ENCODE assay signal across 15 cellular contexts in genomic region chr17:14779236-14779635, GRCh38.
"Had no signal": no experiment of that assay in that cellular context is flagged by ENCODE, and none has a peak within 500 bp of the region (broad histone marks: within the 10 kb centered on the region; RNA-seq: fewer than 3 reads in every experiment).

No MANE protein-coding gene starts in this region.

- DNase-seq: activated CD4-positive, alpha-beta T cell treated with anti-CD3 and anti-CD28 coated beads, Interleukin-2, amount 50 U/mL, for 1 hour; activated CD8-positive, alpha-beta memory T cell treated with anti-CD3 and anti-CD28 coated beads for 24 hours; activated naive CD8-positive, alpha-beta T cell treated with anti-CD3 and anti-CD28 coated beads, Interleukin-2, amount 50 U/mL, for 24 hours; gastrocnemius medialis; kidney; left ventricle myocardium inferior; mesendoderm; nephron progenitor cell; pancreas; sigmoid colon; stimulated activated CD4-positive, alpha-beta T cell treated with anti-CD3 and anti-CD28 coated beads, Interleukin-1b, Interleukin-23, amount 100 ng/mL, for 48 hours; stimulated activated naive CD8-positive, alpha-beta T cell treated with anti-CD3 and anti-CD28 coated beads, Interleukin-15, amount 100 ng/mL, for 72 hours; testis had no signal

- H3K4me3 Mint-ChIP-seq: activated naive CD8-positive, alpha-beta T cell treated with anti-CD3 and anti-CD28 coated beads, Interleukin-2, amount 50 U/mL, for 24 hours; activated T-helper 1 cell treated with anti-CD3 and anti-CD28 coated beads, Interleukin-12 subunit alpha, Interleukin-12 subunit beta, Interleukin-2, Interleukin-4 antibody, amounts not matched to agents 30 ng/mL and 10 ng/mL and 1 ng/mL, durations not matched to agents 14 hours and 24 hours and 36 hours; nephron progenitor cell; stimulated activated naive CD8-positive, alpha-beta T cell treated with anti-CD3 and anti-CD28 coated beads, Interleukin-15, amount 100 ng/mL, for 72 hours; T-helper 2 cell treated with Interferon-gamma antibody and Interleukin-4, amounts not matched to agents 5 μg/mL and 100 μg/mL, for 36 hours had no signal

- ATAC-seq: activated naive CD8-positive, alpha-beta T cell treated with anti-CD3 and anti-CD28 coated beads, Interleukin-2, amount 50 U/mL, for 24 hours; gastrocnemius medialis; pancreas; stimulated activated naive CD8-positive, alpha-beta T cell treated with anti-CD3 and anti-CD28 coated beads, Interleukin-15, amount 100 ng/mL, for 72 hours had no signal

- H3K27ac Mint-ChIP-seq: activated naive CD8-positive, alpha-beta T cell treated with anti-CD3 and anti-CD28 coated beads, Interleukin-2, amount 50 U/mL, for 24 hours; activated T-helper 1 cell treated with anti-CD3 and anti-CD28 coated beads, Interleukin-12 subunit alpha, Interleukin-12 subunit beta, Interleukin-2, Interleukin-4 antibody, amounts not matched to agents 30 ng/mL and 10 ng/mL and 1 ng/mL, durations not matched to agents 14 hours and 24 hours and 36 hours; nephron progenitor cell; T-helper 2 cell treated with Interferon-gamma antibody and Interleukin-4, amounts not matched to agents 5 μg/mL and 100 μg/mL, for 36 hours had no signal

- H3K36me3 ChIP-seq: gastrocnemius medialis, left ventricle myocardium inferior, pancreas, sigmoid colon had no signal

- H3K27ac ChIP-seq: gastrocnemius medialis, left ventricle myocardium inferior, pancreas, sigmoid colon, testis had no signal

- H3K4me3 ChIP-seq: gastrocnemius medialis, left ventricle myocardium inferior, pancreas, sigmoid colon, testis had no signal

- H3K9me3 ChIP-seq: gastrocnemius medialis, pancreas, sigmoid colon, testis had no signal

- H3K27me3 ChIP-seq: gastrocnemius medialis, pancreas, testis had no signal

- H3K4me1 ChIP-seq: gastrocnemius medialis, left ventricle myocardium inferior, pancreas, sigmoid colon had no signal

- H3K4me1 Mint-ChIP-seq: activated naive CD8-positive, alpha-beta T cell treated with anti-CD3 and anti-CD28 coated beads, Interleukin-2, amount 50 U/mL, for 24 hours; stimulated activated naive CD8-positive, alpha-beta T cell treated with anti-CD3 and anti-CD28 coated beads, Interleukin-15, amount 100 ng/mL, for 72 hours had no signal
